8 cellular contexts compared by ENCODE assay signal in the genomic region with DNA sequence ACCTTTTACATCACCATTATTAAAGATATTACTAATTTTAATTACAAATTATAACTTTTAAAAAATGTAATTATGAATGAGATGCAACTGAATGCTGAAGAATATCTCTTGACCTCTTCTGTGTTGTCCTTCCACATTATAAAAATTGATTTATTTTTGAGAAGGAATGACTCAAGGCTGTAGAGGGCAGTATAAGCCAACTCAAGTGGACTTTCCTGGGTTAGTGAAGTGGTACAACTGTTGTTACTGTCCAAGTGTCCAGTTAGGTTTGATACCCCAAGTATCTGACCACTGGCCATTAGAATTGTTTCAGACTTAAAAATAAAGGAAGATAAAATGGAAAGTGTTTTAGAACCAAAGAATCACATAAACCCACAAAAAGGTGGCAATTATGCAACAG. TPM values are rescaled to one million over a fixed set of nuclear protein-coding genes. Genes with fewer than 3 reads are reported as not detected.
DNase-seq lines count a peak whose midpoint lies in the region; ATAC-seq and TF ChIP-seq lines count a peak whose summit lies in the region.

No MANE protein-coding gene starts in this region.

- TF ChIP-seq POLR2A in adrenal gland (IDR thresholded peaks at IDR 0.05) (no peak), uterus (IDR thresholded peaks at IDR 0.05) (no peak)

- ATAC-seq in CD8-positive, alpha-beta T cell: no peak
- peak; percentile 75 for ATAC-seq in GM19043 (IDR thresholded peaks at IDR 0.05; ENCODE audit: low read depth, unreplicated experiment)

- H3K4me1 Mint-ChIP-seq in CD8-positive, alpha-beta T cell (ENCODE audit: low read depth): peaks cover 46% of the 10 kb centered on the region
- H3K4me1 Mint-ChIP-seq in immature natural killer cell: peaks cover 11 to 42% of the 10 kb centered on the region in 2 donors

- CTCF ChIA-PET in CD8-positive, alpha-beta T cell (lab: Charles Lee): interaction anchor here (0.5 to 2.4 kb wide), 11 partner anchors 16 to 1272 kb away, joined by 3 to 11 read pairs (median 4); no protein-coding TSS in a partner anchor

- no peaks in the 10 kb centered on the region for H3K36me3 ChIP-seq in CD8-positive, alpha-beta T cell (ENCODE audit: insufficient read depth, low read length)
- H3K36me3 ChIP-seq in adrenal gland (replicated peaks in 1 of 2): no peaks in the 10 kb centered on the region
- no peaks in the 10 kb centered on the region for H3K36me3 ChIP-seq in uterus

- no peaks in the 10 kb centered on the region for H3K9me3 ChIP-seq in CD8-positive, alpha-beta T cell (ENCODE audit: low read length)
- H3K9me3 ChIP-seq in adrenal gland (replicated peaks in 1 of 3): no peaks in the 10 kb centered on the region
- no peaks in the 10 kb centered on the region for H3K9me3 ChIP-seq in uterus

- no peaks in the 10 kb centered on the region for H3K27me3 Mint-ChIP-seq in CD8-positive, alpha-beta T cell (ENCODE audit: low read depth)
- no peaks in the 10 kb centered on the region for H3K27me3 Mint-ChIP-seq in immature natural killer cell (ENCODE audit: low read depth in 3 of 3)

- DNase-seq in CD8-positive, alpha-beta T cell: no peak
- peak; percentile 38 for DNase-seq in KBM-7
- DNase-seq in adrenal gland: peak in 1 of 7 donors; percentile 30
- peak; percentile 8 to 25 (median 21) for DNase-seq in immature natural killer cell
- DNase-seq in uterus: no peak
- no peak for DNase-seq in DMS79 treated with DMSO at 0.1 percent for 48 hours (lab: John Stamatoyannopoulos, UW)
- DNase-seq in middle frontal gyrus (ENCODE audit: extremely low spot score, low spot score): no peak

- POLR2A ChIA-PET in CD8-positive, alpha-beta T cell (lab: Charles Lee): no interaction called here

- no peak overlapping the region for H3K27ac ChIP-seq in CD8-positive, alpha-beta T cell (ENCODE audit: low read depth, low read length)
- H3K27ac ChIP-seq in adrenal gland (no peak overlapping the region), uterus (no peak overlapping the region)

- H3K27me3 ChIP-seq in CD8-positive, alpha-beta T cell (ENCODE audit: insufficient read depth, low read length): no peaks in the 10 kb centered on the region
- H3K27me3 ChIP-seq in adrenal gland (no peaks in the 10 kb centered on the region), uterus (no peaks in the 10 kb centered on the region)

- intact Hi-C loops in CD8-positive, alpha-beta T cell (cut with DNase I, micrococcal nuclease): loop anchor here (2.0 to 10.0 kb wide), 6 partner anchors 47 to 353 kb away; no protein-coding TSS in a partner anchor
- intact Hi-C loops in adrenal gland (cut with DNase I): loop anchor here in 1 of 2 donors (10.0 kb wide), 1 partner anchor 170 kb away; no protein-coding TSS in a partner anchor
- intact Hi-C loops in uterus (cut with DNase I; ENCODE audit: low total_unique reads): no loop called here

- H3K36me3 Mint-ChIP-seq in CD8-positive, alpha-beta T cell: peaks cover 11% of the 10 kb centered on the region
- H3K36me3 Mint-ChIP-seq in immature natural killer cell: no peaks in the 10 kb centered on the region

- in situ Hi-C loops in KBM-7 (cut with MboI; ENCODE audit: low pct_unique_long_range_greater_than_20kb, low sequenced_read_pairs): no loop called here

- peaks cover 6% of the 10 kb centered on the region for H3K4me1 ChIP-seq in CD8-positive, alpha-beta T cell (ENCODE audit: insufficient read depth, low read length)
- H3K4me1 ChIP-seq in adrenal gland (replicated peaks in 1 of 2) (no peaks in the 10 kb centered on the region), uterus (no peaks in the 10 kb centered on the region)

- H3K9me3 Mint-ChIP-seq in CD8-positive, alpha-beta T cell: no peaks in the 10 kb centered on the region
- H3K9me3 Mint-ChIP-seq in immature natural killer cell: no peaks in the 10 kb centered on the region

- peak; percentile 29 for TF ChIP-seq CTCF in CD8-positive, alpha-beta T cell (IDR thresholded peaks at IDR 0.05)
- peak; percentile 44 to 71 (median 61) for TF ChIP-seq CTCF in adrenal gland (IDR thresholded peaks at IDR 0.05)
- peak; percentile 33 to 47 (median 42) for TF ChIP-seq CTCF in uterus (IDR thresholded peaks at IDR 0.05)

- no peak overlapping the region for H3K4me3 Mint-ChIP-seq in CD8-positive, alpha-beta T cell
- H3K4me3 Mint-ChIP-seq in immature natural killer cell: no peak overlapping the region

- no peak overlapping the region for H3K27ac Mint-ChIP-seq in CD8-positive, alpha-beta T cell
- peak overlapping the region in 1 of 6 donors; percentile 75 for H3K27ac Mint-ChIP-seq in immature natural killer cell

- no peak overlapping the region for H3K4me3 ChIP-seq in CD8-positive, alpha-beta T cell (ENCODE audit: low read depth, low read length)
- H3K4me3 ChIP-seq in adrenal gland: no peak overlapping the region
- H3K4me3 ChIP-seq in uterus: no peak overlapping the region

RNA-seq across cellular contexts. Expression of gene BBX, which starts 51.9 kb away (rescaled TPM):
- total RNA-seq in CD8-positive, alpha-beta T cell: 10 to 100 TPM; 71.3 to 77.9 TPM
- total RNA-seq in adrenal gland (100 to 1,000 TPM in 6 of 8 donors, 10 to 100 TPM in 2; 87.5 to 208 (median 122) TPM), uterus (100 to 1,000 TPM in 1 of 4 donors, 10 to 100 TPM in 3; 21.5 to 106 (median 63.8) TPM)
- polyA plus RNA-seq in adrenal gland (10 to 100 TPM; 12.8 to 72.1 (median 19.4) TPM), immature natural killer cell (100 to 1,000 TPM in 1 of 3 donors, 10 to 100 TPM in 2; 54.5 to 104 (median 56.4) TPM)

Comparison
In these comparisons a context has a peak if more than half of its experiments do, and no peak if none do; other contexts are left out.
1. DNase-seq: peak in KBM-7 (single experiment) and immature natural killer cell (3 of 3); none in CD8-positive, alpha-beta T cell (0 of 7), uterus (0 of 2), DMS79 treated with DMSO at 0.1 percent for 48 hours (single experiment) and middle frontal gyrus (single experiment).
2. Peak in every context shown above with its lines, with median percentiles within 50 percentile points of each other: CTCF ChIP-seq.